In genomic region chr22:43895986-43896645, GRCh38 we compare ENCODE assay signal across 19 cellular contexts. TPM values are rescaled to one million over a fixed set of nuclear protein-coding genes. Genes with fewer than 3 reads are reported as not detected.
"Had no signal": no experiment of that assay in that cellular context is flagged by ENCODE, and none has a peak within 500 bp of the region (broad histone marks: within the 10 kb centered on the region; RNA-seq: fewer than 3 reads in every experiment).

No MANE protein-coding gene starts in this region.

- H3K4me1 Mint-ChIP-seq: stimulated activated memory B cell treated with anti-CD40 and anti-IgM and Interleukin-4, amounts not matched to agents 10 μg/mL and 1 μg/mL and 100 μg/mL, for 72 hours had no signal

- H3K4me2 ChIP-seq: smooth muscle cell had no signal

- H3K27ac Mint-ChIP-seq: activated naive CD8-positive, alpha-beta T cell; stimulated activated memory B cell treated with anti-CD40 and anti-IgM and Interleukin-4, amounts not matched to agents 10 μg/mL and 1 μg/mL and 100 μg/mL, for 72 hours; T-helper 17 cell had no signal

- H3K27ac ChIP-seq: breast epithelium, dorsolateral prefrontal cortex, esophagus squamous epithelium, foreskin keratinocyte, neutrophil, transverse colon had no signal

- H3K9me3 Mint-ChIP-seq: stimulated activated memory B cell treated with anti-CD40 and anti-IgM and Interleukin-4, amounts not matched to agents 10 μg/mL and 1 μg/mL and 100 μg/mL, for 72 hours had no signal

- H3K36me3 Mint-ChIP-seq: activated naive CD8-positive, alpha-beta T cell; stimulated activated memory B cell treated with anti-CD40 and anti-IgM and Interleukin-4, amounts not matched to agents 10 μg/mL and 1 μg/mL and 100 μg/mL, for 72 hours had no signal

- H3K4me3 Mint-ChIP-seq: activated naive CD8-positive, alpha-beta T cell; stimulated activated memory B cell treated with anti-CD40 and anti-IgM and Interleukin-4, amounts not matched to agents 10 μg/mL and 1 μg/mL and 100 μg/mL, for 72 hours; T-helper 17 cell had no signal

- H3K4me1 ChIP-seq: breast epithelium had no signal

- ATAC-seq: foreskin keratinocyte; left ventricle myocardium superior; right cardiac atrium; stimulated activated memory B cell treated with anti-CD40 and anti-IgM and Interleukin-4, amounts not matched to agents 10 μg/mL and 1 μg/mL and 100 μg/mL, for 72 hours; T-helper 17 cell had no signal

- H3K4me3 ChIP-seq: breast epithelium, dorsolateral prefrontal cortex, esophagus squamous epithelium, smooth muscle cell, transverse colon had no signal

- H3K9me3 ChIP-seq: breast epithelium, esophagus squamous epithelium, neutrophil, transverse colon had no signal

- DNase-seq: activated CD4-positive, alpha-beta T cell treated with anti-CD3 and anti-CD28 coated beads, Interleukin-2, amount 50 U/mL, for 4 hours; activated CD4-positive, CD25-positive, alpha-beta regulatory T cell treated with anti-CD3 and anti-CD28 coated beads, Interleukin-2, amount 50 U/mL, for 72 hours; activated effector memory CD4-positive, alpha-beta T cell treated with Interleukin-2 at 50 U/mL for 16 hours; activated T-cell treated with anti-CD3 and anti-CD28 coated beads, Interleukin-2, amount 50 U/mL, for 1 hour; amygdala; dorsolateral prefrontal cortex; esophagus squamous epithelium; foreskin keratinocyte; left ventricle myocardium superior; right cardiac atrium; T-helper 17 cell; transverse colon had no signal

- H3K36me3 ChIP-seq: breast epithelium, esophagus squamous epithelium, neutrophil, transverse colon had no signal

RNA-seq across cellular contexts. Expression of gene PNPLA5, which starts 4.3 kb away (rescaled TPM):
- total RNA-seq: breast epithelium, esophagus squamous epithelium, kidney, left ventricle myocardium superior, right cardiac atrium, smooth muscle cell, subcutaneous adipose tissue, T-helper 17 cell, transverse colon had no signal
- polyA plus RNA-seq: right cardiac atrium, smooth muscle cell had no signal

RNA-seq across cellular contexts. Expression of gene PNPLA3, which starts 27.5 kb away (rescaled TPM):
- total RNA-seq: T-helper 17 cell had no signal

RNA-seq across cellular contexts. Expression of gene SULT4A1, which starts 33.8 kb away (rescaled TPM):
- total RNA-seq: esophagus squamous epithelium, foreskin keratinocyte, T-helper 17 cell had no signal
- polyA plus RNA-seq: foreskin keratinocyte had no signal
